Comparison of ENCODE assay signal across 12 cellular contexts in the genomic region with DNA sequence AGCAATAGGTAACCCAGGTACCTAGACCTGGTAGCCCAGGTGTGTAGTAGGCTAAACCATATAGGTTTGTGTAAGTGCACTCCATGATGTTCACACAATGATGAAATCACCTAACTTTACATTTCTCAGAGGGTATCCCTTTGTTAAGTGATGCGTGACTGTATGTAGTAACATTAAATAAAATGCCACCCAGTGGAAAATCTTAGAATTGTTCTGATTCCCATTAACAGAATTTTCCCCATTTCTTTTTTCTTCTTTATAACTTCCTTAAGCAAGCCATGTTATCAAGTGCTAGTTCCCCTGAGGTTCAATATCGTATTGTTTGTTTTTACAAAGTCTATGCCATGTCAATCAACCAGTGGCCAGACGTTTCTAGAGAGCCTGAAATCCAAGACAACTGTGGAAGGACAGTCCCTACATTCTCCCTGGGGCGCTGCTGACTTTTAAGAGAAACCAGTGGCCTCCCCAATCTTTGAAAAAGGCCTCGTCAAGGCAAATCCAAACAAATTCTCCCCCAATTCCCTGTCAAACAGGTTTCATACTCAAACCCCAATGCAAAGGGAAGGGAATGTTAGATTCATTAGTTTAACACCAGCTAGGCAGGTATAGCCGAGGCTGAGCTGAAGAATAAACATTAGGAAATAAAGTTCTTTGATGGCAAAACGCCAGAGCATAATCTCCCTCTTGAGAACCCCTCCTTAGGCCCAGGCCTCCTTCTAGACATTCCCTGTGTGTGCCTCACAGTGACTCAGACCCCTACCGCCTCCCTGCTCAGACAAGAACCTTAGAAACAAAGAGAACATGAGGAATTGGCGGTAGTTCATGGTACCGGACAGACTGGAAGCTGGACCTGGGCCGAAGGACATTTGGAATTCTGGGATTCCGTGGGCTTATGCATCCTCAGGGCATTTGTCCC.
DNase-seq lines count a peak whose midpoint lies in the region; ATAC-seq and TF ChIP-seq lines count a peak whose summit lies in the region.
"Had no signal": no experiment of that assay in that cellular context is flagged by ENCODE, and none has a peak within 500 bp of the region (broad histone marks: within the 10 kb centered on the region; RNA-seq: fewer than 3 reads in every experiment).

No MANE protein-coding gene starts in this region.

- H3K4me3 ChIP-seq in OCI-LY3 (ENCODE audit: low read length): no peak overlapping the region
- H3K4me3 ChIP-seq in retinal pigment epithelial cell (ENCODE audit: low read length): no peak overlapping the region
- H3K4me3 ChIP-seq: K562, neural progenitor cell had no signal

- H3K4me1 ChIP-seq in OCI-LY3 (ENCODE audit: low read length): peaks cover 10% of the 10 kb centered on the region
- H3K4me1 ChIP-seq: neural progenitor cell had no signal

- H3K4me2 ChIP-seq in OCI-LY3 (ENCODE audit: low read length): no peak overlapping the region
- H3K4me2 ChIP-seq: neural progenitor cell had no signal

- H2AFZ ChIP-seq in OCI-LY3 (ENCODE audit: low read depth, low read length): no peak overlapping the region
- H2AFZ ChIP-seq: neural progenitor cell had no signal

- H3K27me3 ChIP-seq in OCI-LY3 (ENCODE audit: low read depth, low read length): no peaks in the 10 kb centered on the region
- H3K27me3 ChIP-seq: neural progenitor cell had no signal

- ATAC-seq in GM18517 (IDR thresholded peaks at IDR 0.05; ENCODE audit: unreplicated experiment): no peak
- ATAC-seq in GM21423 (IDR thresholded peaks at IDR 0.05; ENCODE audit: unreplicated experiment): no peak
- ATAC-seq: K562 had no signal

- no peaks in the 10 kb centered on the region for H4K20me1 ChIP-seq in OCI-LY3 (ENCODE audit: insufficient read depth, low read length)

- no peaks in the 10 kb centered on the region for H3K36me3 ChIP-seq in OCI-LY3 (replicated peaks; ENCODE audit: low read depth, low read length)
- H3K36me3 ChIP-seq: neural progenitor cell had no signal

- TF ChIP-seq CTCF in OCI-LY3 (IDR thresholded peaks at IDR 0.05; ENCODE audit: low read depth, low read length) (peak; percentile 14; the same call in 1 of the 2 replicates), retinal pigment epithelial cell (conservative IDR thresholded peaks at IDR 0.05; ENCODE audit: low read depth, low read length) (no peak)

- no peak overlapping the region for H3K27ac ChIP-seq in OCI-LY3 (ENCODE audit: low read length)
- H3K27ac ChIP-seq: neural progenitor cell had no signal

- DNase-seq in ELR (ENCODE audit: low read depth) (peak; percentile 85), fibroblast of gingiva (ENCODE audit: low read depth) (peak; percentile 8), retinal pigment epithelial cell (ENCODE audit: low read depth) (peak; percentile 79), NCI-H187 treated with DMSO at 0.1 percent for 48 hours (lab: John Stamatoyannopoulos, UW) (no peak)
- DNase-seq: activated CD4-positive, alpha-beta T cell treated with anti-CD3 and anti-CD28 coated beads for 4 hours; activated effector memory CD4-positive, alpha-beta T cell treated with anti-CD3 and anti-CD28 coated beads, Interleukin-2, amount 50 U/mL, for 16 hours; stimulated activated CD4-positive, alpha-beta T cell treated with anti-CD3 and anti-CD28 coated beads, Interleukin-4, amount 100 ng/mL, for 1 hour had no signal

- no peaks in the 10 kb centered on the region for H3K9me3 ChIP-seq in OCI-LY3 (ENCODE audit: insufficient read depth, low read length)

- no peak overlapping the region for H3K9ac ChIP-seq in OCI-LY3 (ENCODE audit: low read length)
- H3K9ac ChIP-seq: neural progenitor cell had no signal

- H3K79me2 ChIP-seq in OCI-LY3 (ENCODE audit: low read length): no peaks in the 10 kb centered on the region
